12 cellular contexts compared by ENCODE assay signal in the genomic region with DNA sequence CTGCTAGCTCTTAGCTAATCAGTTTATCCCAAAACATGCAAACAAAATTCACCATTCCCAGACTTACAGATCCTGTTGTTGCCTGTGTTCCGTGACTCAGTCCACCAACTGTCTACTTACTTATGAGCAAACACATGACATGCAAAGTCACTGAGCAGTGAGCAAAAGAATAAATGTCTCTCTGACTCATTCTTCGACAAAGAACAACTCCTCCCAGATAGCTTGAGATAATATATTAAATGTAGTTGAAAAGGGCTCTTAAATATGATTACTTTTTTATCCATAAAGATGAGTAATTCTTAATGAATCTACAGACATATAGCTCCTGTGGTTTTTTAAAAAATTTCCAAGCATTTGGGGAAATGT. TPM values are rescaled to one million over a fixed set of nuclear protein-coding genes. Genes with fewer than 3 reads are reported as not detected.
DNase-seq lines count a peak whose midpoint lies in the region; ATAC-seq and TF ChIP-seq lines count a peak whose summit lies in the region.
"Had no signal": no experiment of that assay in that cellular context is flagged by ENCODE, and none has a peak within 500 bp of the region (broad histone marks: within the 10 kb centered on the region; RNA-seq: fewer than 3 reads in every experiment).

No MANE protein-coding gene starts in this region.

- DNase-seq in Daoy (ENCODE audit: low read depth) (peak; percentile 83), NCI-H460 (ENCODE audit: extremely low read depth, low read depth) (peak; percentile 31), dermis blood vessel endothelial cell (peak; percentile 89), osteoblast (ENCODE audit: insufficient read length, low spot score, missing footprints) (peak; percentile 93), GM19240 (ENCODE audit: insufficient read length, low spot score) (no peak)
- DNase-seq: activated CD8-positive, alpha-beta memory T cell treated with anti-CD3 and anti-CD28 coated beads, Interleukin-2, amount 10 ng/mL, durations not matched to agents 7 days and 5 days; NCI-H1930; ovary had no signal

- peak overlapping the region; percentile 3 for H3K4me3 ChIP-seq in osteoblast (ENCODE audit: insufficient read depth, low read length)
- H3K4me3 ChIP-seq: cardiac muscle cell, ovary had no signal

- H3K9me3 ChIP-seq in osteoblast (ENCODE audit: low read depth, low read length): no peaks in the 10 kb centered on the region
- H3K9me3 ChIP-seq: ovary had no signal

- peak overlapping the region; percentile 55 for H2AFZ ChIP-seq in osteoblast (ENCODE audit: low read length)

- peaks cover 17% of the 10 kb centered on the region for H3K4me1 ChIP-seq in osteoblast (ENCODE audit: insufficient read depth, low read length)

- H3K27me3 ChIP-seq in osteoblast (ENCODE audit: insufficient read depth, low read length): no peaks in the 10 kb centered on the region
- H3K27me3 ChIP-seq: cardiac muscle cell, ovary had no signal

- H3K79me2 ChIP-seq in osteoblast (ENCODE audit: insufficient read depth, low read length): no peaks in the 10 kb centered on the region

- ATAC-seq in GM18907 (IDR thresholded peaks at IDR 0.05; ENCODE audit: unreplicated experiment) (no peak), HG03175 (IDR thresholded peaks at IDR 0.05; ENCODE audit: unreplicated experiment) (no peak), GM18868 (IDR thresholded peaks at IDR 0.05; ENCODE audit: unreplicated experiment) (no peak)
- ATAC-seq: activated CD8-positive, alpha-beta memory T cell treated with anti-CD3 and anti-CD28 coated beads, Interleukin-2, amount 10 ng/mL, durations not matched to agents 7 days and 5 days had no signal

- H3K4me2 ChIP-seq in osteoblast (ENCODE audit: insufficient read depth, low read length): peak overlapping the region; percentile 42

- H3K27ac ChIP-seq in osteoblast (ENCODE audit: low read depth, low read length): peak overlapping the region; percentile 85
- H3K27ac ChIP-seq: cardiac muscle cell, ovary had no signal

- H4K20me1 ChIP-seq in osteoblast (ENCODE audit: insufficient read depth, low read length): no peaks in the 10 kb centered on the region

- TF ChIP-seq CTCF in osteoblast (IDR thresholded peaks at IDR 0.05; ENCODE audit: extremely low read depth, low read depth, low read length): no peak

- no peaks in the 10 kb centered on the region for H3K36me3 ChIP-seq in osteoblast (ENCODE audit: insufficient read depth, low read length)
- H3K36me3 ChIP-seq: cardiac muscle cell, ovary had no signal

RNA-seq across cellular contexts. Expression of a gene that starts 9.0 kb away (rescaled TPM):
- 0.74 and 2.0 TPM in 2 replicates for total RNA-seq in Daoy (2014; rRNA removed; shearing (Covaris generic))
- total RNA-seq in NCI-H460 (2014; rRNA removed; shearing (Covaris generic)): 0.10 and 0.20 TPM in 2 replicates
- 0.01 and 0.58 TPM in 2 replicates for polyA plus RNA-seq in NCI-H460 (2014; cell fraction: nucleus; rRNA removed)
- total RNA-seq in dermis blood vessel endothelial cell (1.0 and 1.4 TPM in 2 replicates), osteoblast (0.29 and 0.36 TPM in 2 replicates)
- total RNA-seq: activated CD8-positive, alpha-beta memory T cell treated with anti-CD3 and anti-CD28 coated beads, Interleukin-2, amount 10 ng/mL, durations not matched to agents 7 days and 5 days had no signal
